12 cellular contexts compared by ENCODE assay signal in genomic region chr11:122007611-122008071, GRCh38.
DNase-seq lines count a peak whose midpoint lies in the region; ATAC-seq and TF ChIP-seq lines count a peak whose summit lies in the region.
"Had no signal": no experiment of that assay in that cellular context is flagged by ENCODE, and none has a peak within 500 bp of the region (broad histone marks: within the 10 kb centered on the region; RNA-seq: fewer than 3 reads in every experiment).

No MANE protein-coding gene starts in this region.

- H3K9me3 ChIP-seq in right atrium auricular region (no peaks in the 10 kb centered on the region), lower lobe of right lung (no peaks in the 10 kb centered on the region)

- TF ChIP-seq CTCF in right atrium auricular region (IDR thresholded peaks at IDR 0.05) (no peak), dorsolateral prefrontal cortex (IDR thresholded peaks at IDR 0.05 in 54 of 56, conservative IDR thresholded peaks at IDR 0.05 in 2 of 56; ENCODE audit: low read depth in 1 of 56, partially characterized antibody in 56 of 56) (no peak), lower lobe of right lung (IDR thresholded peaks at IDR 0.05) (no peak)

- no peak overlapping the region for H3K4me3 ChIP-seq in right atrium auricular region
- H3K4me3 ChIP-seq in dorsolateral prefrontal cortex: peak overlapping the region in 4 of 59 donors; percentile 2 to 17 (median 2)
- no peak overlapping the region for H3K4me3 ChIP-seq in lower lobe of right lung

- H3K27ac ChIP-seq in right atrium auricular region: no peak overlapping the region
- H3K27ac ChIP-seq in dorsolateral prefrontal cortex: peak overlapping the region in 40 of 59 donors; percentile 3 to 76 (median 48)
- no peak overlapping the region for H3K27ac ChIP-seq in lower lobe of right lung

- H3K4me1 ChIP-seq in right atrium auricular region (peaks cover 0 to 6% of the 10 kb centered on the region in 2 donors), lower lobe of right lung (peaks cover 10% of the 10 kb centered on the region)

- intact Hi-C loops in Right ventricle myocardium superior (cut with DNase I): no loop called here
- intact Hi-C loops in dorsolateral prefrontal cortex (cut with DNase I): no loop called here
- intact Hi-C loops in lower lobe of right lung (cut with DNase I): no loop called here

- DNase-seq in Right ventricle myocardium superior: peak; percentile 45
- DNase-seq in right atrium auricular region (ENCODE audit: low spot score): no peak
- DNase-seq in dorsolateral prefrontal cortex: peak in 5 of 10 donors; percentile 9 to 62 (median 43)
- no peak for DNase-seq in lower lobe of right lung
- peak; percentile 66 for DNase-seq in ureter (ENCODE audit: low spot score)
- no peak for DNase-seq in NAMALWA (ENCODE audit: low spot score)
- DNase-seq: activated CD4-positive, alpha-beta T cell treated with anti-CD3 and anti-CD28 coated beads, Interleukin-2, amount 50 U/mL, for 4 hours; activated gamma-delta T cell treated with Interleukin-2 at 50 U/mL for 16 hours; NCI-H1436; NCI-H82 had no signal

- H3K27me3 ChIP-seq in right atrium auricular region: no peaks in the 10 kb centered on the region
- no peaks in the 10 kb centered on the region for H3K27me3 ChIP-seq in dorsolateral prefrontal cortex
- H3K27me3 ChIP-seq in lower lobe of right lung (ENCODE audit: low read depth): no peaks in the 10 kb centered on the region

- H3K36me3 ChIP-seq in right atrium auricular region (no peaks in the 10 kb centered on the region), lower lobe of right lung (no peaks in the 10 kb centered on the region)

- ATAC-seq in Right ventricle myocardium superior (ENCODE audit: poor library complexity) (peak; percentile 56), lower lobe of right lung (peak; percentile 18 to 39), GM19023 (IDR thresholded peaks at IDR 0.05; ENCODE audit: unreplicated experiment) (no peak), HG02571 (IDR thresholded peaks at IDR 0.05; ENCODE audit: unreplicated experiment) (no peak)

Comparison
In these comparisons a context has a peak if more than half of its experiments do, and no peak if none do; other contexts are left out.
1. DNase-seq: peak in Right ventricle myocardium superior (single experiment) and ureter (single experiment); none in right atrium auricular region (single experiment), lower lobe of right lung (single experiment) and NAMALWA (single experiment).
2. ATAC-seq: peak in Right ventricle myocardium superior (single experiment) and lower lobe of right lung (2 of 2); none in GM19023 (single experiment) and HG02571 (single experiment).
3. H3K27ac ChIP-seq: peak in dorsolateral prefrontal cortex (40 of 59); none in right atrium auricular region (0 of 2) and lower lobe of right lung (single experiment).